25 cellular contexts compared by ENCODE assay signal in genomic region chr19:36028313-36029041, GRCh38. TPM values are rescaled to one million over a fixed set of nuclear protein-coding genes. Genes with fewer than 3 reads are reported as not detected.
"Had no signal": no experiment of that assay in that cellular context is flagged by ENCODE, and none has a peak within 500 bp of the region (broad histone marks: within the 10 kb centered on the region; RNA-seq: fewer than 3 reads in every experiment).

No MANE protein-coding gene starts in this region.

- H3K4me3 Mint-ChIP-seq: activated CD4-positive, alpha-beta T cell treated with anti-CD3 and anti-CD28 coated beads, Interleukin-2, amount 10 ng/mL, durations not matched to agents 24 days and 14 days; activated CD8-positive, alpha-beta T cell treated with anti-CD3 and anti-CD28 coated beads, Interleukin-2, amount 10 ng/mL, durations not matched to agents 7 days and 5 days; activated naive CD8-positive, alpha-beta T cell treated with anti-CD3 and anti-CD28 coated beads, Interleukin-2, amount 50 U/mL, for 24 hours; activated T-cell treated with anti-CD3 and anti-CD28 coated beads, Interleukin-2, amount 50 U/mL, for 24 hours; naive B cell had no signal

- H3K27me3 Mint-ChIP-seq: activated CD4-positive, alpha-beta T cell treated with anti-CD3 and anti-CD28 coated beads, Interleukin-2, amount 10 ng/mL, durations not matched to agents 24 days and 14 days; activated naive CD8-positive, alpha-beta T cell treated with anti-CD3 and anti-CD28 coated beads, Interleukin-2, amount 50 U/mL, for 24 hours had no signal

- DNase-seq: activated CD4-positive, alpha-beta T cell treated with anti-CD3 and anti-CD28 coated beads, Interleukin-2, amount 10 ng/mL, durations not matched to agents 24 days and 14 days; activated CD4-positive, CD25-positive, alpha-beta regulatory T cell; activated CD8-positive, alpha-beta T cell treated with anti-CD3 and anti-CD28 coated beads, Interleukin-2, amount 10 ng/mL, durations not matched to agents 7 days and 5 days; activated naive CD4-positive, alpha-beta T cell treated with Interleukin-2 at 50 U/mL for 16 hours; activated naive CD8-positive, alpha-beta T cell treated with anti-CD3 and anti-CD28 coated beads, Interleukin-2, amount 50 U/mL, for 24 hours; activated T-cell treated with anti-CD3 and anti-CD28 coated beads, Interleukin-2, amount 50 U/mL, for 24 hours; aorta; cerebellar nuclear complex; cortex of kidney; effector CD4-positive, alpha-beta T cell; heart right ventricle; kidney glomerular epithelial cell; left ventricle myocardium inferior; mammary epithelial cell; naive B cell; stimulated activated CD4-positive, alpha-beta T cell treated with anti-CD3 and anti-CD28 coated beads, Interleukin-12 subunit alpha, Interleukin-12 subunit beta, amount 100 ng/mL, for 4 hours; stimulated activated CD4-positive, alpha-beta T cell treated with anti-CD3 and anti-CD28 coated beads, Interleukin-1b, Interleukin-23, amount 100 ng/mL, for 48 hours; stimulated activated naive CD8-positive, alpha-beta T cell treated with anti-CD3 and anti-CD28 coated beads, Interleukin-15, Interleukin-2, amounts not matched to agents 100 U/mL and 50 U/mL, for 24 hours; T-helper 9 cell; transverse colon had no signal

- H3K9me3 Mint-ChIP-seq: activated CD4-positive, alpha-beta T cell treated with anti-CD3 and anti-CD28 coated beads, Interleukin-2, amount 10 ng/mL, durations not matched to agents 24 days and 14 days; activated naive CD8-positive, alpha-beta T cell treated with anti-CD3 and anti-CD28 coated beads, Interleukin-2, amount 50 U/mL, for 24 hours; activated T-cell treated with anti-CD3 and anti-CD28 coated beads, Interleukin-2, amount 50 U/mL, for 24 hours; activated T-helper 2 cell treated with anti-CD3 and anti-CD28 coated beads, Interferon-gamma antibody, Interleukin-2, Interleukin-4, amounts not matched to agents 10 μg/mL and 5 μg/mL and 100 μg/mL, durations not matched to agents 14 hours and 24 hours and 36 hours; naive B cell had no signal

- H3K4me3 ChIP-seq: gastroesophageal sphincter, heart right ventricle, left ventricle myocardium inferior, right atrium auricular region, suprapubic skin, transverse colon, vagina had no signal

- H3K27ac ChIP-seq: gastroesophageal sphincter, heart right ventricle, left ventricle myocardium inferior, right atrium auricular region, suprapubic skin, transverse colon, vagina had no signal

- H3K27me3 ChIP-seq: gastroesophageal sphincter, right atrium auricular region, suprapubic skin, transverse colon, vagina had no signal

- ATAC-seq: activated CD8-positive, alpha-beta T cell treated with anti-CD3 and anti-CD28 coated beads, Interleukin-2, amount 10 ng/mL, durations not matched to agents 7 days and 5 days; activated naive CD8-positive, alpha-beta T cell treated with anti-CD3 and anti-CD28 coated beads, Interleukin-2, amount 50 U/mL, for 24 hours; gastroesophageal sphincter; heart right ventricle; stimulated activated naive CD8-positive, alpha-beta T cell treated with anti-CD3 and anti-CD28 coated beads, Interleukin-15, Interleukin-2, amounts not matched to agents 100 U/mL and 50 U/mL, for 24 hours had no signal

- H3K27ac Mint-ChIP-seq: activated CD4-positive, alpha-beta T cell treated with anti-CD3 and anti-CD28 coated beads, Interleukin-2, amount 10 ng/mL, durations not matched to agents 24 days and 14 days; activated CD8-positive, alpha-beta T cell treated with anti-CD3 and anti-CD28 coated beads, Interleukin-2, amount 10 ng/mL, durations not matched to agents 7 days and 5 days; activated naive CD8-positive, alpha-beta T cell treated with anti-CD3 and anti-CD28 coated beads, Interleukin-2, amount 50 U/mL, for 24 hours; activated T-cell treated with anti-CD3 and anti-CD28 coated beads, Interleukin-2, amount 50 U/mL, for 24 hours; activated T-helper 2 cell treated with anti-CD3 and anti-CD28 coated beads, Interferon-gamma antibody, Interleukin-2, Interleukin-4, amounts not matched to agents 10 μg/mL and 5 μg/mL and 100 μg/mL, durations not matched to agents 14 hours and 24 hours and 36 hours had no signal

- H3K9me3 ChIP-seq: gastroesophageal sphincter, heart right ventricle, left ventricle myocardium inferior, right atrium auricular region, suprapubic skin, transverse colon, vagina had no signal

- H3K36me3 ChIP-seq: right atrium auricular region, transverse colon had no signal

RNA-seq across cellular contexts. Expression of gene SYNE4, which starts 19.9 kb away (rescaled TPM):
- total RNA-seq: right atrium auricular region had no signal
